19 cellular contexts compared by ENCODE assay signal in genomic region chr3:186937017-186937875, GRCh38. TPM values are rescaled to one million over a fixed set of nuclear protein-coding genes. Genes with fewer than 3 reads are reported as not detected.
DNase-seq lines count a peak whose midpoint lies in the region; ATAC-seq, FAIRE-seq and TF ChIP-seq lines count a peak whose summit lies in the region.
"Had no signal": no experiment of that assay in that cellular context is flagged by ENCODE, and none has a peak within 500 bp of the region (broad histone marks: within the 10 kb centered on the region; RNA-seq: fewer than 3 reads in every experiment).

No MANE protein-coding gene starts in this region.

- peaks cover 25% of the 10 kb centered on the region for H3K4me1 ChIP-seq in HepG2 (ENCODE audit: insufficient read depth, low read length)
- H3K4me1 ChIP-seq in right lobe of liver = no peaks in the 10 kb centered on the region
- H3K4me1 ChIP-seq: adrenal gland had no signal

- peak; percentile 39; the same call in 1 of the 3 replicates for ATAC-seq in HepG2
- no peak for ATAC-seq in right lobe of liver
- no peak for ATAC-seq in T-cell (replicated peaks in 1 of 4)
- no peak for ATAC-seq in GM21619 (IDR thresholded peaks at IDR 0.05; ENCODE audit: unreplicated experiment)
- ATAC-seq: activated CD4-positive, alpha-beta T cell treated with anti-CD3 and anti-CD28 coated beads for 36 hours had no signal

- H3K9me3 ChIP-seq in HepG2 (ENCODE audit: low read length) = no peaks in the 10 kb centered on the region
- no peaks in the 10 kb centered on the region for H3K9me3 ChIP-seq in right lobe of liver
- H3K9me3 ChIP-seq: adrenal gland had no signal

- no peaks in the 10 kb centered on the region for H3K36me3 ChIP-seq in HepG2 (replicated peaks in 1 of 2; ENCODE audit: control insufficient read depth in 1 of 2, insufficient read depth in 2 of 2, low read length in 2 of 2)
- H3K36me3 ChIP-seq in right lobe of liver = no peaks in the 10 kb centered on the region
- H3K36me3 ChIP-seq: adrenal gland had no signal

- H3K9ac ChIP-seq in HepG2 (ENCODE audit: insufficient read depth, low read depth, low read length) = no peak overlapping the region

- intact Hi-C loops in HepG2 (cut with micrococcal nuclease; ENCODE audit: unreplicated experiment) = no loop called here
- intact Hi-C loops in right lobe of liver (cut with DNase I) = no loop called here

- in situ Hi-C loops in HepG2 (cut with HindIII; ENCODE audit: extremely low pct_ligation_motif_present, low pct_unique_long_range_greater_than_20kb) = loop anchor here (10.0 kb wide), 1 partner anchor 128 kb away; no protein-coding TSS in a partner anchor

- TF ChIP-seq EP300 in HepG2 (IDR thresholded peaks at IDR 0.05; ENCODE audit: low read depth in 2 of 2, low read length in 2 of 2) (no peak), HepG2 (CRISPR knock-in tag; IDR thresholded peaks at IDR 0.05; ENCODE audit: borderline replicate concordance) (no peak)

- H3K27ac Mint-ChIP-seq in T-cell (peak overlapping the region; percentile 4 to 19), immature natural killer cell (peak overlapping the region; percentile 40 to 68 (median 46))
- H3K27ac Mint-ChIP-seq: activated CD4-positive, alpha-beta T cell treated with anti-CD3 and anti-CD28 coated beads for 36 hours; CD4-positive, alpha-beta T cell had no signal

- TF ChIP-seq POLR2A in HepG2 (IDR thresholded peaks at IDR 0.05; ENCODE audit: insufficient read depth in 1 of 2, low read depth in 2 of 2, low read length in 2 of 2) (no peak), right lobe of liver (IDR thresholded peaks at IDR 0.05) (no peak)

- WGBS in HepG2 (ENCODE audit: low lambda C conversion rate) = 79% methylated on average over 10 of the region's 10 CpGs
- 78% methylated on average over 9 of the region's 10 CpGs for WGBS in right lobe of liver (ENCODE audit: insufficient coverage, low coverage, low lambda C conversion rate, missing lambda C conversion rate)

- H3K9me3 Mint-ChIP-seq in T-cell (no peaks in the 10 kb centered on the region), immature natural killer cell (no peaks in the 10 kb centered on the region)
- H3K9me3 Mint-ChIP-seq: CD4-positive, alpha-beta T cell had no signal

- CTCF ChIA-PET in HepG2 (lab: Yijun Ruan, JAX; ENCODE audit: low intra/inter-chr PET ratio, low total read pairs) (no interaction called here), T-cell (lab: Charles Lee) (interaction anchor here in 1 of 2 donors (0.7 kb wide), 2 partner anchors 33 to 818 kb away, joined by 5 to 8 read pairs; no protein-coding TSS in a partner anchor)

- no peak for FAIRE-seq in HepG2 (lab: Jason Lieb, UNC)
- FAIRE-seq in HTR-8/SVneo (lab: Jason Lieb, UNC) = no peak
- FAIRE-seq: bronchial epithelial cell, endometrium, urothelium cell line had no signal

- POLR2A ChIA-PET in HepG2 (lab: Yijun Ruan, JAX) (interaction anchor here (0.6 kb wide), 1 partner anchor 101 kb away, joined by 3 read pairs; no protein-coding TSS in a partner anchor), T-cell (lab: Charles Lee) (interaction anchor here (0.6 kb wide), 5 partner anchors 21 to 1729 kb away, joined by 3 to 6 read pairs (median 5); partner anchors contain the start of gene EIF4A2 (in 1 of the 2))

- H3K36me3 Mint-ChIP-seq in T-cell (peaks cover 36% of the 10 kb centered on the region), immature natural killer cell (peaks cover 19 to 35% (median 21%) of the 10 kb centered on the region in 3 donors)

- H3K79me2 ChIP-seq in HepG2 (ENCODE audit: insufficient read depth, low read length) = no peaks in the 10 kb centered on the region

- DNase-seq in HepG2 (ENCODE audit: low spot score) = no peak
- DNase-seq in right lobe of liver = no peak
- no peak for DNase-seq in T-cell
- no peak for DNase-seq in immature natural killer cell
- no peak for DNase-seq in SIG-M5 treated with dmso at 0.1 percent for 504 hours (lab: John Stamatoyannopoulos, UW; ENCODE audit: unreplicated experiment)
- no peak for DNase-seq in HTR-8/SVneo (ENCODE audit: insufficient read length, low spot score)
- DNase-seq: activated CD4-positive, alpha-beta T cell treated with anti-CD3 and anti-CD28 coated beads for 36 hours; activated gamma-delta T cell treated with Interleukin-2 at 50 U/mL for 16 hours; adrenal gland; CD4-positive, alpha-beta T cell; cortex of kidney; H7; MM.1S; NCI-H1436 treated with DMSO at 0.1 percent for 48 hours; NCI-H526 treated with DMSO at 0.1 percent for 48 hours had no signal

- no peak overlapping the region for H3K4me2 ChIP-seq in HepG2 (ENCODE audit: low read depth, low read length)

- H3K4me3 ChIP-seq in HepG2 (replicated peaks in 1 of 3; ENCODE audit: insufficient read depth in 1 of 3, low read depth in 2 of 3, low read length in 3 of 3) (no peak overlapping the region), right lobe of liver (no peak overlapping the region)
- H3K4me3 ChIP-seq: adrenal gland had no signal

- no peak overlapping the region for H3K27ac ChIP-seq in HepG2 (ENCODE audit: extremely low read length, insufficient read depth, low read length)
- no peak overlapping the region for H3K27ac ChIP-seq in right lobe of liver
- H3K27ac ChIP-seq: adrenal gland had no signal

- H2AFZ ChIP-seq in HepG2 (ENCODE audit: low read length) = no peak overlapping the region

- H3K4me3 Mint-ChIP-seq in T-cell = peak overlapping the region in 1 of 3 donors; percentile 7
- H3K4me3 Mint-ChIP-seq in immature natural killer cell = peak overlapping the region in 2 of 5 donors; percentile 22 to 41
- H3K4me3 Mint-ChIP-seq: activated CD4-positive, alpha-beta T cell treated with anti-CD3 and anti-CD28 coated beads for 36 hours; CD4-positive, alpha-beta T cell had no signal

- no peaks in the 10 kb centered on the region for H3K27me3 ChIP-seq in HepG2 (ENCODE audit: control insufficient read depth in 1 of 2, insufficient read depth in 2 of 2, low read length in 2 of 2)
- no peaks in the 10 kb centered on the region for H3K27me3 ChIP-seq in right lobe of liver
- H3K27me3 ChIP-seq: adrenal gland had no signal

- no TSS peak for BruUV-seq in HepG2 (replicated peaks; lab: Mats Ljungman, UMichigan)

- H3K4me1 Mint-ChIP-seq in T-cell (peaks cover 66 to 77% (median 76%) of the 10 kb centered on the region in 3 donors), immature natural killer cell (peaks cover 70 to 93% of the 10 kb centered on the region in 2 donors)

- no peak for TF ChIP-seq RAD21 in HepG2 (CRISPR knock-in tag; IDR thresholded peaks at IDR 0.05)

- H3K27me3 Mint-ChIP-seq in T-cell (no peaks in the 10 kb centered on the region), immature natural killer cell (ENCODE audit: low read depth in 3 of 3) (peaks cover 0 to 5% (median 2%) of the 10 kb centered on the region in 3 donors)
- H3K27me3 Mint-ChIP-seq: activated CD4-positive, alpha-beta T cell treated with anti-CD3 and anti-CD28 coated beads for 36 hours; CD4-positive, alpha-beta T cell had no signal

- no peaks in the 10 kb centered on the region for H4K20me1 ChIP-seq in HepG2 (ENCODE audit: insufficient read depth, low read length)

- TF ChIP-seq CTCF in HepG2 (CRISPR knock-in tag; IDR thresholded peaks at IDR 0.05) (no peak), right lobe of liver (IDR thresholded peaks at IDR 0.05) (no peak)

TF ChIP-seq in HepG2, 621 proteins besides CTCF, POLR2A, EP300 and RAD21 (continues in another document):
- TF ChIP-seq STAT6 (CRISPR knock-in tag; IDR thresholded peaks at IDR 0.05; ENCODE audit: borderline replicate concordance) = no peak

RNA-seq across cellular contexts. Expression of gene ST6GAL1, which starts 6.9 kb away (rescaled TPM):
- total RNA-seq in HepG2 (2016; rRNA removed; fragmentation: Illumina TruSeq; extraction: Trizol) = 62.1 and 79.9 TPM in 2 replicates
- 8.1 and 8.2 TPM in 2 replicates for total RNA-seq in HepG2 (2016; cell fraction: cytosol; rRNA removed; fragmentation: Illumina TruSeq; extraction: Trizol; ENCODE audit: low read depth)
- total RNA-seq in HepG2 (2016; cell fraction: insoluble cytoplasmic fraction; rRNA removed; fragmentation: Illumina TruSeq; extraction: Trizol) = 62.1 and 78.3 TPM in 2 replicates
- total RNA-seq in HepG2 (2016; cell fraction: membrane; rRNA removed; fragmentation: Illumina TruSeq; extraction: Trizol) = 30.2 and 33.0 TPM in 2 replicates
- 91.6 and 101 TPM in 2 replicates for total RNA-seq in HepG2 (2016; cell fraction: nucleus; rRNA removed; fragmentation: Illumina TruSeq; extraction: Trizol)
- polyA plus RNA-seq in HepG2 (2011; rRNA removed) = 163 and 164 TPM in 2 replicates
- 115 and 161 TPM in 2 replicates for polyA plus RNA-seq in HepG2 (2011; cell fraction: cytosol; rRNA removed)
- polyA plus RNA-seq in HepG2 (2011; cell fraction: nucleus; rRNA removed) = 50.3 and 65.6 TPM in 2 replicates
- polyA plus RNA-seq in HepG2 (2012) = 189 and 200 TPM in 2 replicates
- 5.0 and 5.1 TPM in 2 replicates for polyA plus RNA-seq in HepG2 (2016; cell fraction: cytosol; fragmentation: Illumina TruSeq; extraction: Trizol; ENCODE audit: low read depth)
- polyA plus RNA-seq in HepG2 (2016; cell fraction: insoluble cytoplasmic fraction; fragmentation: Illumina TruSeq; extraction: Trizol; ENCODE audit: low read depth) = 49.0 and 50.2 TPM in 2 replicates
- polyA plus RNA-seq in HepG2 (2016; cell fraction: membrane; fragmentation: Illumina TruSeq; extraction: Trizol; ENCODE audit: low read depth) = 18.2 and 19.6 TPM in 2 replicates
- 91.4 and 96.5 TPM in 2 replicates for polyA plus RNA-seq in HepG2 (2016; cell fraction: nucleus; fragmentation: Illumina TruSeq; extraction: Trizol; ENCODE audit: insufficient read depth, low read depth)
- 3.2 and 268 TPM in 2 replicates for polyA minus RNA-seq in HepG2 (2011; rRNA and poly(A)+ RNA removed; ENCODE audit: low replicate concordance)
- polyA minus RNA-seq in HepG2 (2011; cell fraction: cytosol; rRNA and poly(A)+ RNA removed) = 106 and 146 TPM in 2 replicates
- 119 and 177 TPM in 2 replicates for polyA minus RNA-seq in HepG2 (2011; cell fraction: nucleus; rRNA and poly(A)+ RNA removed)
- total RNA-seq in right lobe of liver = 100 to 1,000 TPM; 389 to 574 (median 483) TPM
- 100 to 1,000 TPM; 148 to 237 (median 212) TPM for total RNA-seq in T-cell
- polyA plus RNA-seq in immature natural killer cell = 100 to 1,000 TPM in 1 of 3 donors, 10 to 100 TPM in 2; 49.8 to 142 (median 74.4) TPM
